In the genomic region with DNA sequence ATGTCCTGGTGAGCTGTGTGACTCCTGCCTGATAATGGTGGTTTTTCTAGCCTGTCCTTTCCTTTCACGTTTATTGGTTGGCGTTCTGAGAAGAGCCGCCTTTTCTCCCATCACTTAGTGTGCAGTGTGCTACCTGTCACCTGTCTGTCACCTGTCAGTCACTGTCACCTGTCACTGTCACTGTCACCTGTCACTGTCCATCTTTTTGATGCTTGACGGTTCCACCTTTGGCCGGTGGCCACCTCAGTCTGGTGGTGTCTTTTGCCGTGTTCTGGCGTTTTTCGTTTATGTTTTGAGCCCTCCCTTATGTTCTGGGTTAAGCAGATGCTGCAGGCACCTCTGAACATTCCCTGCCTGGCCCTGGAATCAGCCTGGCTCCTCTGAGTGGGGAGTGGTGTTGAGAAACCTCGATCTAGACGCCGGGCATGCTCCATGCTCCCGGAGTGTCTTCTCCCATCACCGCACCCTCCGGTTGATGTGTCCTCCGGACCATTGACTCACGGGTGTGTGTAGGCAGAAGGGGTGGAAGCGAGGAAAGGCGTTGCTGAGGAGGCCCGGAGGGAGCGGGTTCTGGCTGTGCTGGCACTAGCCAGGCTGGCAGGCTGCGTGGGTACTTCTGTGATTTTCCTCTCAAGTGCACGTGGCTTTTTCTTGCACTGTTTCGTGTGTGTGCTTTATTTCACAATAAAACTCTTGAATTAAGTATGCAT, we compare ENCODE assay signal across 15 cellular contexts. TPM values are rescaled to one million over a fixed set of nuclear protein-coding genes. Genes with fewer than 3 reads are reported as not detected.
DNase-seq lines count a peak whose midpoint lies in the region; ATAC-seq, FAIRE-seq and TF ChIP-seq lines count a peak whose summit lies in the region.
"Had no signal": no experiment of that assay in that cellular context is flagged by ENCODE, and none has a peak within 500 bp of the region (broad histone marks: within the 10 kb centered on the region; RNA-seq: fewer than 3 reads in every experiment).

No MANE protein-coding gene starts in this region.

- H3K27me3 ChIP-seq in HepG2 (ENCODE audit: control insufficient read depth in 1 of 2, insufficient read depth in 2 of 2, low read length in 2 of 2) = no peaks in the 10 kb centered on the region
- H3K27me3 ChIP-seq in right lobe of liver = no peaks in the 10 kb centered on the region
- H3K27me3 ChIP-seq in astrocyte (ENCODE audit: insufficient read depth, low read length) = no peaks in the 10 kb centered on the region
- no peaks in the 10 kb centered on the region for H3K27me3 ChIP-seq in Karpas-422 (ENCODE audit: low read length)
- H3K27me3 ChIP-seq: body of pancreas, heart right ventricle, left lung, ovary had no signal

- FAIRE-seq in HepG2 (lab: Jason Lieb, UNC) (no peak), astrocyte (lab: Jason Lieb, UNC) (no peak)

- intact Hi-C loops in HepG2 (cut with micrococcal nuclease; ENCODE audit: unreplicated experiment) = no loop called here
- intact Hi-C loops in right lobe of liver (cut with DNase I) = no loop called here

- peak overlapping the region; percentile 88 for H3K27ac Mint-ChIP-seq in astrocyte (ENCODE audit: unreplicated experiment)

- H3K79me2 ChIP-seq in HepG2 (ENCODE audit: insufficient read depth, low read length) (no peaks in the 10 kb centered on the region), astrocyte (ENCODE audit: insufficient read depth, low read length) (no peaks in the 10 kb centered on the region), Karpas-422 (ENCODE audit: low read length) (no peaks in the 10 kb centered on the region)

- no peak for TF ChIP-seq RAD21 in HepG2 (CRISPR knock-in tag; IDR thresholded peaks at IDR 0.05)

- H3K27ac ChIP-seq in HepG2 (ENCODE audit: extremely low read length, insufficient read depth, low read length) = no peak overlapping the region
- H3K27ac ChIP-seq in right lobe of liver = no peak overlapping the region
- peak overlapping the region; percentile 94 for H3K27ac ChIP-seq in astrocyte (ENCODE audit: low read depth, low read length)
- H3K27ac ChIP-seq in temporal lobe (ENCODE audit: low read depth, low read length) = peak overlapping the region; percentile 47
- no peak overlapping the region for H3K27ac ChIP-seq in Karpas-422 (ENCODE audit: low read length)
- H3K27ac ChIP-seq: body of pancreas, heart right ventricle, left lung, ovary had no signal

- peak overlapping the region; percentile 1 for H3K4me3 Mint-ChIP-seq in astrocyte (ENCODE audit: unreplicated experiment)
- H3K4me3 Mint-ChIP-seq: GM23338 had no signal

- WGBS in HepG2 (ENCODE audit: low lambda C conversion rate) = 94% methylated on average over 23 of the region's 23 CpGs
- WGBS in right lobe of liver (ENCODE audit: insufficient coverage, low coverage, low lambda C conversion rate, missing lambda C conversion rate) = 66% methylated on average over 14 of the region's 23 CpGs

- peaks cover 17% of the 10 kb centered on the region for H3K4me1 Mint-ChIP-seq in astrocyte (ENCODE audit: low read depth, unreplicated experiment)

- DNase-seq in HepG2 (ENCODE audit: low spot score) (no peak), right lobe of liver (no peak), astrocyte (ENCODE audit: low read depth) (peak; percentile 25), iris pigment epithelial cell (ENCODE audit: low read depth) (peak; percentile 25), GM13976 (ENCODE audit: low spot score) (no peak), Karpas-422 (no peak)
- DNase-seq: DND-41, heart right ventricle, NCI-H1930, ovary had no signal

- H3K36me3 ChIP-seq in HepG2 (replicated peaks in 1 of 2; ENCODE audit: control insufficient read depth in 1 of 2, insufficient read depth in 2 of 2, low read length in 2 of 2) (peaks cover 33 to 61% of the 10 kb centered on the region in 2 experiments), right lobe of liver (peaks cover 0 to 33% (median 8%) of the 10 kb centered on the region in 4 donors), astrocyte (ENCODE audit: insufficient read depth, low read length) (peaks cover 2% of the 10 kb centered on the region), Karpas-422 (ENCODE audit: insufficient read depth, low read length) (0 out of 2 replicates have a peak, but pooled peaks cover 2% of the 10 kb centered on the region)
- H3K36me3 ChIP-seq: ovary had no signal

- H4K20me1 ChIP-seq in HepG2 (ENCODE audit: insufficient read depth, low read length) (peaks cover 7% of the 10 kb centered on the region; the same call in 1 of the 2 replicates), astrocyte (ENCODE audit: insufficient read depth, low read length) (peaks cover 9% of the 10 kb centered on the region), Karpas-422 (ENCODE audit: insufficient read depth, low read depth, low read length) (peaks cover 4% of the 10 kb centered on the region; the same call in 1 of the 2 replicates)

- H3K4me1 ChIP-seq in HepG2 (ENCODE audit: insufficient read depth, low read length) (peaks cover 9% of the 10 kb centered on the region; the same call in 1 of the 2 replicates), right lobe of liver (no peaks in the 10 kb centered on the region), astrocyte (ENCODE audit: insufficient read depth, low read length) (peaks cover 27% of the 10 kb centered on the region), Karpas-422 (ENCODE audit: low read length) (no peaks in the 10 kb centered on the region)
- H3K4me1 ChIP-seq: heart right ventricle, left lung had no signal

- POLR2A ChIA-PET in HepG2 (lab: Yijun Ruan, JAX) = no interaction called here

- H3K4me3 ChIP-seq in HepG2 (replicated peaks in 1 of 3; ENCODE audit: insufficient read depth in 1 of 3, low read depth in 2 of 3, low read length in 3 of 3) = no peak overlapping the region
- H3K4me3 ChIP-seq in right lobe of liver = no peak overlapping the region
- peak overlapping the region; percentile 31 for H3K4me3 ChIP-seq in astrocyte (ENCODE audit: insufficient read depth, low read depth, low read length)
- H3K4me3 ChIP-seq in Karpas-422 (ENCODE audit: low read length) = no peak overlapping the region
- H3K4me3 ChIP-seq: body of pancreas, GM23338, heart right ventricle, left lung, ovary had no signal

- TF ChIP-seq CTCF in HepG2 (CRISPR knock-in tag; IDR thresholded peaks at IDR 0.05) (no peak), right lobe of liver (IDR thresholded peaks at IDR 0.05) (no peak), astrocyte (IDR thresholded peaks at IDR 0.05; ENCODE audit: insufficient read depth, low read depth, low read length) (no peak), GM13976 (IDR thresholded peaks at IDR 0.05; ENCODE audit: borderline replicate concordance, control extremely low read depth, extremely low read depth, insufficient read depth, missing control alignments) (no peak)

- H2AFZ ChIP-seq in HepG2 (ENCODE audit: low read length) = no peak overlapping the region
- H2AFZ ChIP-seq in astrocyte (ENCODE audit: low read depth, low read length) = peak overlapping the region; percentile 71
- no peak overlapping the region for H2AFZ ChIP-seq in Karpas-422 (ENCODE audit: low read length)
- H2AFZ ChIP-seq: GM23338 had no signal

- in situ Hi-C loops in HepG2 (cut with HindIII; ENCODE audit: extremely low pct_ligation_motif_present, low pct_unique_long_range_greater_than_20kb) = no loop called here
- in situ Hi-C loops in GM13976 (cut with MboI; ENCODE audit: low sequenced_read_pairs, unreplicated experiment) = no loop called here

- no peaks in the 10 kb centered on the region for H3K9me3 ChIP-seq in HepG2 (ENCODE audit: low read length)
- H3K9me3 ChIP-seq in right lobe of liver = no peaks in the 10 kb centered on the region
- no peaks in the 10 kb centered on the region for H3K9me3 ChIP-seq in astrocyte (ENCODE audit: insufficient read depth, low read depth, low read length)
- no peaks in the 10 kb centered on the region for H3K9me3 ChIP-seq in Karpas-422 (ENCODE audit: low read length)
- H3K9me3 ChIP-seq: body of pancreas, heart right ventricle, left lung, ovary had no signal

- H3K9me3 Mint-ChIP-seq in astrocyte (ENCODE audit: unreplicated experiment) = no peaks in the 10 kb centered on the region
- H3K9me3 Mint-ChIP-seq: GM23338 had no signal

- H3K9ac ChIP-seq in HepG2 (ENCODE audit: insufficient read depth, low read depth, low read length) (no peak overlapping the region), astrocyte (ENCODE audit: low read length) (peak overlapping the region; percentile 83), Karpas-422 (ENCODE audit: low read length) (no peak overlapping the region)

- BruUV-seq in HepG2 (replicated peaks; lab: Mats Ljungman, UMichigan) = no TSS peak

- TF ChIP-seq EP300 in HepG2 (IDR thresholded peaks at IDR 0.05; ENCODE audit: low read depth in 2 of 2, low read length in 2 of 2) = no peak
- no peak for TF ChIP-seq EP300 in HepG2 (CRISPR knock-in tag; IDR thresholded peaks at IDR 0.05; ENCODE audit: borderline replicate concordance)

- no peak overlapping the region for H3K4me2 ChIP-seq in HepG2 (ENCODE audit: low read depth, low read length)
- H3K4me2 ChIP-seq in astrocyte (ENCODE audit: low read length) = peak overlapping the region; percentile 78
- no peak overlapping the region for H3K4me2 ChIP-seq in Karpas-422 (ENCODE audit: low read depth, low read length, poor library complexity, severe bottlenecking)
- H3K4me2 ChIP-seq: GM23338 had no signal

- TF ChIP-seq POLR2A in HepG2 (IDR thresholded peaks at IDR 0.05; ENCODE audit: insufficient read depth in 1 of 2, low read depth in 2 of 2, low read length in 2 of 2) (no peak), right lobe of liver (IDR thresholded peaks at IDR 0.05) (no peak)

- H3K9me2 ChIP-seq in Karpas-422 (replicated peaks; ENCODE audit: insufficient read depth, low read length) = no peaks in the 10 kb centered on the region

- ATAC-seq in HepG2 (no peak), right lobe of liver (no peak), GM21825 (IDR thresholded peaks at IDR 0.05; ENCODE audit: unreplicated experiment) (no peak)
- ATAC-seq: body of pancreas had no signal

- no peaks in the 10 kb centered on the region for H3K27me3 Mint-ChIP-seq in astrocyte (ENCODE audit: low read depth, unreplicated experiment)

- CTCF ChIA-PET in HepG2 (lab: Yijun Ruan, JAX; ENCODE audit: low intra/inter-chr PET ratio, low total read pairs) = no interaction called here

- H3K36me3 Mint-ChIP-seq in astrocyte (ENCODE audit: low read depth, unreplicated experiment) = peaks cover 5% of the 10 kb centered on the region

RNA-seq across cellular contexts. Expression of gene DTYMK, which starts 20.7 kb away (rescaled TPM):
- 124 and 134 TPM in 2 replicates for total RNA-seq in HepG2 (2016; rRNA removed; fragmentation: Illumina TruSeq; extraction: Trizol)
- total RNA-seq in HepG2 (2016; cell fraction: cytosol; rRNA removed; fragmentation: Illumina TruSeq; extraction: Trizol; ENCODE audit: low read depth) = 63.0 and 77.3 TPM in 2 replicates
- 125 and 130 TPM in 2 replicates for total RNA-seq in HepG2 (2016; cell fraction: insoluble cytoplasmic fraction; rRNA removed; fragmentation: Illumina TruSeq; extraction: Trizol)
- 99.9 and 116 TPM in 2 replicates for total RNA-seq in HepG2 (2016; cell fraction: membrane; rRNA removed; fragmentation: Illumina TruSeq; extraction: Trizol)
- total RNA-seq in HepG2 (2016; cell fraction: nucleus; rRNA removed; fragmentation: Illumina TruSeq; extraction: Trizol) = 56.0 and 67.3 TPM in 2 replicates
- polyA plus RNA-seq in HepG2 (2011; rRNA removed) = 39.5 and 57.5 TPM in 2 replicates
- 30.6 and 53.2 TPM in 2 replicates for polyA plus RNA-seq in HepG2 (2011; cell fraction: cytosol; rRNA removed)
- 36.9 and 39.6 TPM in 2 replicates for polyA plus RNA-seq in HepG2 (2011; cell fraction: nucleus; rRNA removed)
- polyA plus RNA-seq in HepG2 (2012) = 29.8 and 41.3 TPM in 2 replicates
- 57.1 and 73.3 TPM in 2 replicates for polyA plus RNA-seq in HepG2 (2016; cell fraction: cytosol; fragmentation: Illumina TruSeq; extraction: Trizol; ENCODE audit: low read depth)
- 98.3 and 102 TPM in 2 replicates for polyA plus RNA-seq in HepG2 (2016; cell fraction: insoluble cytoplasmic fraction; fragmentation: Illumina TruSeq; extraction: Trizol; ENCODE audit: low read depth)
- polyA plus RNA-seq in HepG2 (2016; cell fraction: membrane; fragmentation: Illumina TruSeq; extraction: Trizol; ENCODE audit: low read depth) = 74.9 and 82.8 TPM in 2 replicates
- polyA plus RNA-seq in HepG2 (2016; cell fraction: nucleus; fragmentation: Illumina TruSeq; extraction: Trizol; ENCODE audit: insufficient read depth, low read depth) = 101 and 105 TPM in 2 replicates
- 26.4 and 34.1 TPM in 2 replicates for polyA minus RNA-seq in HepG2 (2011; rRNA and poly(A)+ RNA removed; ENCODE audit: low replicate concordance)
- polyA minus RNA-seq in HepG2 (2011; cell fraction: cytosol; rRNA and poly(A)+ RNA removed) = 11.1 and 15.5 TPM in 2 replicates
- polyA minus RNA-seq in HepG2 (2011; cell fraction: nucleus; rRNA and poly(A)+ RNA removed) = 13.2 and 17.9 TPM in 2 replicates
- total RNA-seq in right lobe of liver = 10 to 100 TPM in 5 of 6 experiments, 1 to 10 TPM in 1; 9.9 to 21.5 (median 10.4) TPM
- total RNA-seq in astrocyte = 25.5 and 26.1 TPM in 2 replicates
- 9.6 TPM for total RNA-seq in temporal lobe
- 29.1 and 32.0 TPM in 2 replicates for total RNA-seq in Karpas-422 (2014; rRNA removed; shearing (Covaris generic); ENCODE audit: low replicate concordance)

RNA-seq across cellular contexts. Expression of gene ATG4B, which starts 28.4 kb away (rescaled TPM):
- total RNA-seq in HepG2 (2016; rRNA removed; fragmentation: Illumina TruSeq; extraction: Trizol) = 95.5 and 96.3 TPM in 2 replicates
- 36.7 and 38.3 TPM in 2 replicates for total RNA-seq in HepG2 (2016; cell fraction: cytosol; rRNA removed; fragmentation: Illumina TruSeq; extraction: Trizol; ENCODE audit: low read depth)
- 89.4 and 100 TPM in 2 replicates for total RNA-seq in HepG2 (2016; cell fraction: insoluble cytoplasmic fraction; rRNA removed; fragmentation: Illumina TruSeq; extraction: Trizol)
- total RNA-seq in HepG2 (2016; cell fraction: membrane; rRNA removed; fragmentation: Illumina TruSeq; extraction: Trizol) = 29.3 and 29.5 TPM in 2 replicates
- total RNA-seq in HepG2 (2016; cell fraction: nucleus; rRNA removed; fragmentation: Illumina TruSeq; extraction: Trizol) = 81.6 and 83.5 TPM in 2 replicates
- 239 and 300 TPM in 2 replicates for polyA plus RNA-seq in HepG2 (2011; rRNA removed)
- 143 and 145 TPM in 2 replicates for polyA plus RNA-seq in HepG2 (2011; cell fraction: cytosol; rRNA removed)
- polyA plus RNA-seq in HepG2 (2011; cell fraction: nucleus; rRNA removed) = 1,044 and 1,316 TPM in 2 replicates
- polyA plus RNA-seq in HepG2 (2012) = 190 and 212 TPM in 2 replicates
- 14.7 and 15.7 TPM in 2 replicates for polyA plus RNA-seq in HepG2 (2016; cell fraction: cytosol; fragmentation: Illumina TruSeq; extraction: Trizol; ENCODE audit: low read depth)
- polyA plus RNA-seq in HepG2 (2016; cell fraction: insoluble cytoplasmic fraction; fragmentation: Illumina TruSeq; extraction: Trizol; ENCODE audit: low read depth) = 75.1 and 104 TPM in 2 replicates
- polyA plus RNA-seq in HepG2 (2016; cell fraction: membrane; fragmentation: Illumina TruSeq; extraction: Trizol; ENCODE audit: low read depth) = 19.2 and 21.6 TPM in 2 replicates
- polyA plus RNA-seq in HepG2 (2016; cell fraction: nucleus; fragmentation: Illumina TruSeq; extraction: Trizol; ENCODE audit: insufficient read depth, low read depth) = 244 TPM in 2 replicates
- 85.8 and 275 TPM in 2 replicates for polyA minus RNA-seq in HepG2 (2011; rRNA and poly(A)+ RNA removed; ENCODE audit: low replicate concordance)
- polyA minus RNA-seq in HepG2 (2011; cell fraction: cytosol; rRNA and poly(A)+ RNA removed) = 75.1 and 78.1 TPM in 2 replicates
- polyA minus RNA-seq in HepG2 (2011; cell fraction: nucleus; rRNA and poly(A)+ RNA removed) = 203 and 244 TPM in 2 replicates
- 10 to 100 TPM; 20.6 to 49.8 (median 39.3) TPM for total RNA-seq in right lobe of liver
- total RNA-seq in astrocyte = 75.4 and 83.2 TPM in 2 replicates
- 38.4 TPM for total RNA-seq in temporal lobe
- total RNA-seq in Karpas-422 (2014; rRNA removed; shearing (Covaris generic); ENCODE audit: low replicate concordance) = 63.9 and 66.6 TPM in 2 replicates

RNA-seq across cellular contexts. Expression of gene THAP4, which starts 28.9 kb away (rescaled TPM):
- total RNA-seq in HepG2 (2016; rRNA removed; fragmentation: Illumina TruSeq; extraction: Trizol) (68.2 and 75.7 TPM in 2 replicates), right lobe of liver (10 to 100 TPM; 22.1 to 39.2 (median 25.0) TPM), astrocyte (46.0 and 47.2 TPM in 2 replicates), temporal lobe (12.0 TPM)
- 133 and 143 TPM in 2 replicates for total RNA-seq in HepG2 (2016; cell fraction: cytosol; rRNA removed; fragmentation: Illumina TruSeq; extraction: Trizol; ENCODE audit: low read depth)
- 59.6 and 76.6 TPM in 2 replicates for total RNA-seq in HepG2 (2016; cell fraction: insoluble cytoplasmic fraction; rRNA removed; fragmentation: Illumina TruSeq; extraction: Trizol)
- total RNA-seq in HepG2 (2016; cell fraction: membrane; rRNA removed; fragmentation: Illumina TruSeq; extraction: Trizol) = 167 and 184 TPM in 2 replicates
- total RNA-seq in HepG2 (2016; cell fraction: nucleus; rRNA removed; fragmentation: Illumina TruSeq; extraction: Trizol) = 30.7 and 35.8 TPM in 2 replicates
- polyA plus RNA-seq in HepG2 (2011; rRNA removed) = 59.7 and 70.2 TPM in 2 replicates
- 54.6 and 83.4 TPM in 2 replicates for polyA plus RNA-seq in HepG2 (2011; cell fraction: cytosol; rRNA removed)
- polyA plus RNA-seq in HepG2 (2011; cell fraction: nucleus; rRNA removed) = 44.5 and 45.2 TPM in 2 replicates
- 52.8 and 71.5 TPM in 2 replicates for polyA plus RNA-seq in HepG2 (2012)
- polyA plus RNA-seq in HepG2 (2016; cell fraction: cytosol; fragmentation: Illumina TruSeq; extraction: Trizol; ENCODE audit: low read depth) = 151 and 156 TPM in 2 replicates
- polyA plus RNA-seq in HepG2 (2016; cell fraction: insoluble cytoplasmic fraction; fragmentation: Illumina TruSeq; extraction: Trizol; ENCODE audit: low read depth) = 70.7 and 84.7 TPM in 2 replicates
- polyA plus RNA-seq in HepG2 (2016; cell fraction: membrane; fragmentation: Illumina TruSeq; extraction: Trizol; ENCODE audit: low read depth) = 183 and 195 TPM in 2 replicates
- 54.6 and 58.8 TPM in 2 replicates for polyA plus RNA-seq in HepG2 (2016; cell fraction: nucleus; fragmentation: Illumina TruSeq; extraction: Trizol; ENCODE audit: insufficient read depth, low read depth)
- 38.3 and 105 TPM in 2 replicates for polyA minus RNA-seq in HepG2 (2011; rRNA and poly(A)+ RNA removed; ENCODE audit: low replicate concordance)
- polyA minus RNA-seq in HepG2 (2011; cell fraction: cytosol; rRNA and poly(A)+ RNA removed) = 40.5 and 45.2 TPM in 2 replicates
- polyA minus RNA-seq in HepG2 (2011; cell fraction: nucleus; rRNA and poly(A)+ RNA removed) = 18.9 and 20.6 TPM in 2 replicates
- 45.4 and 107 TPM in 2 replicates for total RNA-seq in Karpas-422 (2014; rRNA removed; shearing (Covaris generic); ENCODE audit: low replicate concordance)

RNA-seq across cellular contexts. Expression of gene ING5, which starts 36.0 kb away (rescaled TPM):
- total RNA-seq in HepG2 (2016; rRNA removed; fragmentation: Illumina TruSeq; extraction: Trizol) (56.7 and 61.9 TPM in 2 replicates), right lobe of liver (10 to 100 TPM in 5 of 6 experiments, 1 to 10 TPM in 1; 8.2 to 20.3 (median 13.0) TPM), astrocyte (15.8 and 19.7 TPM in 2 replicates), temporal lobe (19.7 TPM)
- 33.4 and 40.8 TPM in 2 replicates for total RNA-seq in HepG2 (2016; cell fraction: cytosol; rRNA removed; fragmentation: Illumina TruSeq; extraction: Trizol; ENCODE audit: low read depth)
- total RNA-seq in HepG2 (2016; cell fraction: insoluble cytoplasmic fraction; rRNA removed; fragmentation: Illumina TruSeq; extraction: Trizol) = 56.8 and 63.9 TPM in 2 replicates
- total RNA-seq in HepG2 (2016; cell fraction: membrane; rRNA removed; fragmentation: Illumina TruSeq; extraction: Trizol) = 47.0 and 50.8 TPM in 2 replicates
- 51.6 and 62.1 TPM in 2 replicates for total RNA-seq in HepG2 (2016; cell fraction: nucleus; rRNA removed; fragmentation: Illumina TruSeq; extraction: Trizol)
- 71.9 and 86.9 TPM in 2 replicates for polyA plus RNA-seq in HepG2 (2011; rRNA removed)
- 79.8 and 81.8 TPM in 2 replicates for polyA plus RNA-seq in HepG2 (2011; cell fraction: cytosol; rRNA removed)
- polyA plus RNA-seq in HepG2 (2011; cell fraction: nucleus; rRNA removed) = 137 and 149 TPM in 2 replicates
- polyA plus RNA-seq in HepG2 (2012) = 47.2 and 55.2 TPM in 2 replicates
- polyA plus RNA-seq in HepG2 (2016; cell fraction: cytosol; fragmentation: Illumina TruSeq; extraction: Trizol; ENCODE audit: low read depth) = 25.6 and 28.6 TPM in 2 replicates
- polyA plus RNA-seq in HepG2 (2016; cell fraction: insoluble cytoplasmic fraction; fragmentation: Illumina TruSeq; extraction: Trizol; ENCODE audit: low read depth) = 56.0 and 56.2 TPM in 2 replicates
- 51.0 and 51.1 TPM in 2 replicates for polyA plus RNA-seq in HepG2 (2016; cell fraction: membrane; fragmentation: Illumina TruSeq; extraction: Trizol; ENCODE audit: low read depth)
- polyA plus RNA-seq in HepG2 (2016; cell fraction: nucleus; fragmentation: Illumina TruSeq; extraction: Trizol; ENCODE audit: insufficient read depth, low read depth) = 128 and 130 TPM in 2 replicates
- 31.8 and 64.1 TPM in 2 replicates for polyA minus RNA-seq in HepG2 (2011; rRNA and poly(A)+ RNA removed; ENCODE audit: low replicate concordance)
- 18.9 and 34.5 TPM in 2 replicates for polyA minus RNA-seq in HepG2 (2011; cell fraction: cytosol; rRNA and poly(A)+ RNA removed)
- 55.4 and 70.4 TPM in 2 replicates for polyA minus RNA-seq in HepG2 (2011; cell fraction: nucleus; rRNA and poly(A)+ RNA removed)
- 34.4 and 46.8 TPM in 2 replicates for total RNA-seq in Karpas-422 (2014; rRNA removed; shearing (Covaris generic); ENCODE audit: low replicate concordance)

Comparison
In these comparisons a context has a peak if more than half of its experiments do, and no peak if none do; other contexts are left out.
1. DNase-seq: peak in astrocyte (single experiment) and iris pigment epithelial cell (single experiment); none in HepG2 (single experiment), right lobe of liver (0 of 3), GM13976 (single experiment) and Karpas-422 (single experiment).
2. H3K27ac ChIP-seq: peak in astrocyte (single experiment) and temporal lobe (single experiment); none in HepG2 (single experiment), right lobe of liver (0 of 3) and Karpas-422 (single experiment).